ENCODE assay signal across 14 cellular contexts in genomic region chr7:1055491-1056005, GRCh38. TPM values are rescaled to one million over a fixed set of nuclear protein-coding genes. Genes with fewer than 3 reads are reported as not detected.
DNase-seq lines count a peak whose midpoint lies in the region; TF ChIP-seq lines count a peak whose summit lies in the region.
"Had no signal": no experiment of that assay in that cellular context is flagged by ENCODE, and none has a peak within 500 bp of the region (broad histone marks: within the 10 kb centered on the region; RNA-seq: fewer than 3 reads in every experiment).

No MANE protein-coding gene starts in this region.

- H3K4me3 ChIP-seq in tibial artery, result peak overlapping the region; percentile 25 to 35
- H3K4me3 ChIP-seq: adrenal gland, neural progenitor cell, testis had no signal

- no TSS peak for BruUV-seq in Calu3 (replicated peaks; lab: Mats Ljungman, UMichigan)

- H3K4me1 Mint-ChIP-seq in activated T-cell treated with anti-CD3 and anti-CD28 coated beads, Interleukin-2, amount 50 U/mL, for 24 hours (ENCODE audit: low read depth), result peaks cover 22% of the 10 kb centered on the region
- H3K4me1 Mint-ChIP-seq in activated naive CD8-positive, alpha-beta T cell (ENCODE audit: low read depth), result peaks cover 23% of the 10 kb centered on the region
- no peaks in the 10 kb centered on the region for H3K4me1 Mint-ChIP-seq in Calu3 (ENCODE audit: low read depth, unreplicated experiment)

- peaks cover 0 to 13% (median 0%) of the 10 kb centered on the region in 3 donors for H3K36me3 ChIP-seq in tibial artery
- H3K36me3 ChIP-seq: adrenal gland, neural progenitor cell had no signal

- intact Hi-C loops in tibial artery (cut with DNase I; ENCODE audit: low total_unique reads), result no loop called here
- intact Hi-C loops in Calu3 (cut with micrococcal nuclease; ENCODE audit: unreplicated experiment), result no loop called here

- CTCF ChIA-PET in Calu3 (lab: Charles Lee), result no interaction called here

- no peak for TF ChIP-seq CTCF in tibial artery (IDR thresholded peaks at IDR 0.05)
- no peak for TF ChIP-seq CTCF in Calu3 (IDR thresholded peaks at IDR 0.05; ENCODE audit: unreplicated experiment)

- H3K9me3 Mint-ChIP-seq in activated T-cell treated with anti-CD3 and anti-CD28 coated beads, Interleukin-2, amount 50 U/mL, for 24 hours, result no peaks in the 10 kb centered on the region
- no peaks in the 10 kb centered on the region for H3K9me3 Mint-ChIP-seq in activated naive CD8-positive, alpha-beta T cell (ENCODE audit: low read depth)
- H3K9me3 Mint-ChIP-seq in Calu3 (ENCODE audit: low read depth, unreplicated experiment), result no peaks in the 10 kb centered on the region
- H3K9me3 Mint-ChIP-seq: neural progenitor cell had no signal

- H3K27ac ChIP-seq in layer of hippocampus (ENCODE audit: low read depth, low read length) (peak overlapping the region; percentile 85), tibial artery (peak overlapping the region in 1 of 2 donors; percentile 62)
- H3K27ac ChIP-seq: WERI-Rb-1 had no signal

- peak overlapping the region; percentile 54 for H3K4me3 Mint-ChIP-seq in activated T-cell treated with anti-CD3 and anti-CD28 coated beads, Interleukin-2, amount 50 U/mL, for 24 hours
- H3K4me3 Mint-ChIP-seq in activated naive CD8-positive, alpha-beta T cell, result peak overlapping the region; percentile 81
- H3K4me3 Mint-ChIP-seq in Calu3 (ENCODE audit: low read depth, unreplicated experiment), result no peak overlapping the region
- H3K4me3 Mint-ChIP-seq: neural progenitor cell had no signal

- no peak for DNase-seq in activated T-cell treated with anti-CD3 and anti-CD28 coated beads, Interleukin-2, amount 50 U/mL, for 24 hours
- DNase-seq in activated T-cell treated with anti-CD3 and anti-CD28 coated beads, Interleukin-2, amount 50 U/mL, for 1 hour, result no peak
- DNase-seq in tibial artery (no peak), NCI-H345 (lab: John Stamatoyannopoulos, UW) (no peak), Calu3 (no peak), NCI-H345 treated with DMSO at 0.1 percent for 48 hours (lab: John Stamatoyannopoulos, UW; ENCODE audit: unreplicated experiment) (no peak)
- DNase-seq: ACHN, Kasumi-1, WERI-Rb-1 had no signal

- H3K27me3 Mint-ChIP-seq in activated T-cell treated with anti-CD3 and anti-CD28 coated beads, Interleukin-2, amount 50 U/mL, for 24 hours, result no peaks in the 10 kb centered on the region
- no peaks in the 10 kb centered on the region for H3K27me3 Mint-ChIP-seq in activated naive CD8-positive, alpha-beta T cell
- no peaks in the 10 kb centered on the region for H3K27me3 Mint-ChIP-seq in Calu3 (ENCODE audit: unreplicated experiment)

- no peaks in the 10 kb centered on the region for H3K9me3 ChIP-seq in tibial artery
- H3K9me3 ChIP-seq: adrenal gland, testis had no signal

- H3K27ac Mint-ChIP-seq in activated T-cell treated with anti-CD3 and anti-CD28 coated beads, Interleukin-2, amount 50 U/mL, for 24 hours, result peak overlapping the region; percentile 26
- no peak overlapping the region for H3K27ac Mint-ChIP-seq in activated naive CD8-positive, alpha-beta T cell
- no peak overlapping the region for H3K27ac Mint-ChIP-seq in Calu3 (ENCODE audit: unreplicated experiment)
- H3K27ac Mint-ChIP-seq: neural progenitor cell had no signal

- H3K4me1 ChIP-seq in tibial artery, result peaks cover 0 to 49% (median 24%) of the 10 kb centered on the region in 4 donors

- peaks cover 5% of the 10 kb centered on the region for H3K36me3 Mint-ChIP-seq in activated T-cell treated with anti-CD3 and anti-CD28 coated beads, Interleukin-2, amount 50 U/mL, for 24 hours (ENCODE audit: low read depth)
- H3K36me3 Mint-ChIP-seq in activated naive CD8-positive, alpha-beta T cell, result peaks cover 4% of the 10 kb centered on the region
- H3K36me3 Mint-ChIP-seq in Calu3 (ENCODE audit: insufficient read depth, unreplicated experiment), result peaks cover 11% of the 10 kb centered on the region

- no peaks in the 10 kb centered on the region for H3K27me3 ChIP-seq in layer of hippocampus (ENCODE audit: control insufficient read depth, insufficient read depth, low read length)
- no peaks in the 10 kb centered on the region for H3K27me3 ChIP-seq in tibial artery
- H3K27me3 ChIP-seq: adrenal gland, neural progenitor cell, testis had no signal

RNA-seq across cellular contexts. Expression of gene GPR146, which starts 11.2 kb away (rescaled TPM):
- total RNA-seq in Calu3 (2022), result 0.66 and 1.8 TPM in 2 replicates

RNA-seq across cellular contexts. Expression of gene GPER1, which starts 32.4 kb away (rescaled TPM):
- total RNA-seq in Calu3 (2022), result 0.26 and 1.1 TPM in 2 replicates
